ENCODE assay signal across 20 cellular contexts in genomic region chr6:143136647-143137046, GRCh38.
DNase-seq lines count a peak whose midpoint lies in the region; ATAC-seq and TF ChIP-seq lines count a peak whose summit lies in the region.
"Had no signal": no experiment of that assay in that cellular context is flagged by ENCODE, and none has a peak within 500 bp of the region (broad histone marks: within the 10 kb centered on the region; RNA-seq: fewer than 3 reads in every experiment).

No MANE protein-coding gene starts in this region.

- DNase-seq in activated T-cell treated with anti-CD3 and anti-CD28 coated beads, Interleukin-2, amount 50 U/mL, for 72 hours = no peak
- no peak for DNase-seq in activated T-cell treated with anti-CD3 and anti-CD28 coated beads, Interleukin-2, amount 50 U/mL, for 48 hours
- peak; percentile 29 for DNase-seq in GM23338 (ENCODE audit: low spot score)
- no peak for DNase-seq in activated naive CD8-positive, alpha-beta T cell treated with anti-CD3 and anti-CD28 coated beads, Interleukin-2, amount 50 U/mL, for 24 hours
- no peak for DNase-seq in naive thymus-derived CD8-positive, alpha-beta T cell
- no peak for DNase-seq in effector memory CD4-positive, alpha-beta T cell
- DNase-seq in thyroid gland = no peak
- DNase-seq: adrenal gland, GF-D8, kidney, naive B cell, NCI-H2081 treated with DMSO at 0.1 percent for 48 hours, NCI-H526 treated with DMSO at 0.1 percent for 48 hours, Right ventricle myocardium superior, T-helper 1 cell, WERI-Rb-1 had no signal

- H3K27me3 Mint-ChIP-seq in activated T-cell treated with anti-CD3 and anti-CD28 coated beads, Interleukin-2, amount 50 U/mL, for 72 hours (ENCODE audit: low read depth) = no peaks in the 10 kb centered on the region
- no peaks in the 10 kb centered on the region for H3K27me3 Mint-ChIP-seq in GM23338 (ENCODE audit: insufficient read depth, low read depth, poor library complexity)
- H3K27me3 Mint-ChIP-seq in activated naive CD8-positive, alpha-beta T cell treated with anti-CD3 and anti-CD28 coated beads, Interleukin-2, amount 50 U/mL, for 24 hours = no peaks in the 10 kb centered on the region
- no peaks in the 10 kb centered on the region for H3K27me3 Mint-ChIP-seq in naive thymus-derived CD8-positive, alpha-beta T cell
- H3K27me3 Mint-ChIP-seq: naive B cell had no signal

- no peaks in the 10 kb centered on the region for H3K27me3 ChIP-seq in GM23338 (ENCODE audit: insufficient read depth)
- no peaks in the 10 kb centered on the region for H3K27me3 ChIP-seq in effector memory CD4-positive, alpha-beta T cell (replicated peaks; ENCODE audit: control insufficient read depth, insufficient read depth, low read length, poor library complexity, severe bottlenecking)
- H3K27me3 ChIP-seq in thyroid gland = no peaks in the 10 kb centered on the region
- H3K27me3 ChIP-seq: adrenal gland, cardiac muscle cell had no signal

- H3K4me3 ChIP-seq in GM23338 (no peak overlapping the region), thyroid gland (replicated peaks in 1 of 3) (no peak overlapping the region)
- no peak overlapping the region for H3K4me3 ChIP-seq in effector memory CD4-positive, alpha-beta T cell (ENCODE audit: insufficient read depth, low read depth, low read length, poor library complexity, severe bottlenecking)
- H3K4me3 ChIP-seq: adrenal gland, cardiac muscle cell, GM12878 had no signal

- ATAC-seq in activated T-cell treated with anti-CD3 and anti-CD28 coated beads, Interleukin-2, amount 50 U/mL, for 72 hours (replicated peaks in 1 of 2) = peak in 1 of 2 donors; percentile 17
- ATAC-seq in GM23338 = peak; percentile 34
- no peak for ATAC-seq in activated naive CD8-positive, alpha-beta T cell treated with anti-CD3 and anti-CD28 coated beads, Interleukin-2, amount 50 U/mL, for 24 hours
- ATAC-seq in naive thymus-derived CD8-positive, alpha-beta T cell = no peak
- ATAC-seq in GM19035 (IDR thresholded peaks at IDR 0.05; ENCODE audit: unreplicated experiment) = no peak
- ATAC-seq: GM12878 had no signal

- no peak overlapping the region for H3K27ac ChIP-seq in GM23338 (ENCODE audit: low read depth)
- no peak overlapping the region for H3K27ac ChIP-seq in effector memory CD4-positive, alpha-beta T cell (ENCODE audit: insufficient read depth, low read length, poor library complexity, severe bottlenecking)
- H3K27ac ChIP-seq in thyroid gland = no peak overlapping the region
- H3K27ac ChIP-seq: adrenal gland, cardiac muscle cell, parathyroid adenoma, WERI-Rb-1 had no signal

- H3K4me1 ChIP-seq in GM23338 (ENCODE audit: insufficient read depth) (no peaks in the 10 kb centered on the region), thyroid gland (no peaks in the 10 kb centered on the region)
- peaks cover 5% of the 10 kb centered on the region for H3K4me1 ChIP-seq in effector memory CD4-positive, alpha-beta T cell (ENCODE audit: control insufficient read depth, insufficient read depth, low read length, poor library complexity, severe bottlenecking)
- H3K4me1 ChIP-seq: parathyroid adenoma had no signal

- no peaks in the 10 kb centered on the region for H4K20me1 ChIP-seq in GM23338 (replicated peaks; ENCODE audit: insufficient read depth)

- TF ChIP-seq CTCF in GM23338 (conservative IDR thresholded peaks at IDR 0.05; ENCODE audit: low read depth in 2 of 2) (peak in 1 of 2 experiments; percentile 19; a peak in 1 of 4 replicates), thyroid gland (IDR thresholded peaks at IDR 0.05) (no peak)

- H3K9me3 Mint-ChIP-seq in activated T-cell treated with anti-CD3 and anti-CD28 coated beads, Interleukin-2, amount 50 U/mL, for 72 hours = peaks cover 11 to 18% of the 10 kb centered on the region in 2 donors
- no peaks in the 10 kb centered on the region; the same call in 2 of the 3 replicates for H3K9me3 Mint-ChIP-seq in GM23338
- peaks cover 44% of the 10 kb centered on the region for H3K9me3 Mint-ChIP-seq in activated naive CD8-positive, alpha-beta T cell treated with anti-CD3 and anti-CD28 coated beads, Interleukin-2, amount 50 U/mL, for 24 hours
- peaks cover 0 to 6% (median 0%) of the 10 kb centered on the region in 9 donors for H3K9me3 Mint-ChIP-seq in naive thymus-derived CD8-positive, alpha-beta T cell

- POLR2A ChIA-PET in naive thymus-derived CD8-positive, alpha-beta T cell (lab: Charles Lee) = no interaction called here

- TF ChIP-seq POLR2A in thyroid gland (IDR thresholded peaks at IDR 0.05) = no peak

- H3K27ac Mint-ChIP-seq in activated T-cell treated with anti-CD3 and anti-CD28 coated beads, Interleukin-2, amount 50 U/mL, for 72 hours = peak overlapping the region; percentile 15
- no peak overlapping the region for H3K27ac Mint-ChIP-seq in GM23338
- peak overlapping the region; percentile 68 for H3K27ac Mint-ChIP-seq in activated naive CD8-positive, alpha-beta T cell treated with anti-CD3 and anti-CD28 coated beads, Interleukin-2, amount 50 U/mL, for 24 hours
- peak overlapping the region in 7 of 10 donors; percentile 7 to 76 (median 49) for H3K27ac Mint-ChIP-seq in naive thymus-derived CD8-positive, alpha-beta T cell

- peaks cover 5% of the 10 kb centered on the region; the same call in 1 of the 2 replicates for H3K36me3 ChIP-seq in GM23338 (ENCODE audit: insufficient read depth)
- H3K36me3 ChIP-seq in effector memory CD4-positive, alpha-beta T cell (ENCODE audit: control insufficient read depth, insufficient read depth, low read length) = no peaks in the 10 kb centered on the region
- no peaks in the 10 kb centered on the region for H3K36me3 ChIP-seq in thyroid gland
- H3K36me3 ChIP-seq: adrenal gland, cardiac muscle cell, WERI-Rb-1 had no signal

- intact Hi-C loops in thyroid gland (cut with DNase I) = no loop called here

- peaks cover 59% of the 10 kb centered on the region for H3K4me1 Mint-ChIP-seq in activated T-cell treated with anti-CD3 and anti-CD28 coated beads, Interleukin-2, amount 50 U/mL, for 72 hours (ENCODE audit: low read depth)
- H3K4me1 Mint-ChIP-seq in GM23338 = no peaks in the 10 kb centered on the region
- peaks cover 47% of the 10 kb centered on the region for H3K4me1 Mint-ChIP-seq in activated naive CD8-positive, alpha-beta T cell treated with anti-CD3 and anti-CD28 coated beads, Interleukin-2, amount 50 U/mL, for 24 hours
- H3K4me1 Mint-ChIP-seq in naive thymus-derived CD8-positive, alpha-beta T cell = peaks cover 14 to 29% (median 21%) of the 10 kb centered on the region in 4 donors

- H3K36me3 Mint-ChIP-seq in activated T-cell treated with anti-CD3 and anti-CD28 coated beads, Interleukin-2, amount 50 U/mL, for 72 hours (ENCODE audit: insufficient read depth in 2 of 2) = peaks cover 23 to 49% of the 10 kb centered on the region in 2 donors
- peaks cover 18% of the 10 kb centered on the region for H3K36me3 Mint-ChIP-seq in GM23338 (ENCODE audit: low read depth)
- H3K36me3 Mint-ChIP-seq in activated naive CD8-positive, alpha-beta T cell treated with anti-CD3 and anti-CD28 coated beads, Interleukin-2, amount 50 U/mL, for 24 hours (ENCODE audit: low read depth) = peaks cover 53% of the 10 kb centered on the region
- peaks cover 24 to 47% (median 28%) of the 10 kb centered on the region in 3 donors for H3K36me3 Mint-ChIP-seq in naive thymus-derived CD8-positive, alpha-beta T cell

- H3K9me2 ChIP-seq in GM23338 (ENCODE audit: insufficient read depth) = no peaks in the 10 kb centered on the region

- no peaks in the 10 kb centered on the region for H3K9me3 ChIP-seq in effector memory CD4-positive, alpha-beta T cell (ENCODE audit: control insufficient read depth, low read length)
- H3K9me3 ChIP-seq in thyroid gland = no peaks in the 10 kb centered on the region
- H3K9me3 ChIP-seq: adrenal gland had no signal

- no peaks in the 10 kb centered on the region for H3F3A ChIP-seq in GM23338 (replicated peaks; ENCODE audit: low read depth)

- H3K79me2 ChIP-seq in GM23338 (replicated peaks; ENCODE audit: insufficient read depth) = no peaks in the 10 kb centered on the region
- H3K79me2 ChIP-seq: parathyroid adenoma had no signal

- H2AFZ ChIP-seq in GM23338 = no peak overlapping the region
- H2AFZ ChIP-seq: parathyroid adenoma had no signal

- no peak overlapping the region for H3K4me2 ChIP-seq in GM23338

- peak overlapping the region; percentile 42 to 59 for H3K4me3 Mint-ChIP-seq in activated T-cell treated with anti-CD3 and anti-CD28 coated beads, Interleukin-2, amount 50 U/mL, for 72 hours
- no peak overlapping the region for H3K4me3 Mint-ChIP-seq in GM23338
- peak overlapping the region; percentile 12 for H3K4me3 Mint-ChIP-seq in activated naive CD8-positive, alpha-beta T cell treated with anti-CD3 and anti-CD28 coated beads, Interleukin-2, amount 50 U/mL, for 24 hours
- H3K4me3 Mint-ChIP-seq in naive thymus-derived CD8-positive, alpha-beta T cell = peak overlapping the region in 5 of 10 donors; percentile 0 to 37 (median 21)
- H3K4me3 Mint-ChIP-seq: naive B cell had no signal

- 74 to 75% methylated on average over 3 of the region's 3 CpGs for WGBS in thyroid gland, 2 donors

TF ChIP-seq in GM23338, 12 proteins besides CTCF, POLR2A, EP300 and RAD21 (continues in another document):
- TF ChIP-seq EZH2 (IDR thresholded peaks at IDR 0.05; ENCODE audit: low read depth, unreplicated experiment) (no peak), POLR2AphosphoS5 (IDR thresholded peaks at IDR 0.05; ENCODE audit: low read depth) (no peak)
